16 cellular contexts compared by ENCODE assay signal in genomic region chr3:71133874-71134273, GRCh38.
A peak's percentile ranks its signal among the peaks of the same experiment; 100 is the strongest.
DNase-seq lines count a peak whose midpoint lies in the region; ATAC-seq and TF ChIP-seq lines count a peak whose summit lies in the region.
"Had no signal": no experiment of that assay in that cellular context is flagged by ENCODE, and none has a peak within 500 bp of the region (broad histone marks: within the 10 kb centered on the region; RNA-seq: fewer than 3 reads in every experiment).

No MANE protein-coding gene starts in this region.

- H3K27ac Mint-ChIP-seq in activated CD4-positive, alpha-beta memory T cell treated with anti-CD3 and anti-CD28 coated beads for 36 hours, result peak overlapping the region; percentile 70
- no peak overlapping the region for H3K27ac Mint-ChIP-seq in activated CD4-positive, alpha-beta memory T cell treated with anti-CD3 and anti-CD28 coated beads, Interleukin-2, amount 10 ng/mL, durations not matched to agents 7 days and 5 days
- H3K27ac Mint-ChIP-seq in activated B cell treated with CpG ODN at 0.5 μM for 24 hours, result peak overlapping the region; percentile 85
- H3K27ac Mint-ChIP-seq in memory B cell, result peak overlapping the region; percentile 73
- H3K27ac Mint-ChIP-seq: dendritic cell treated with granulocyte-macrophage colony-stimulating factor and Interleukin-4, amounts not matched to agents 40 ng/mL and 50 ng/mL, for 4 days had no signal

- H3K4me3 Mint-ChIP-seq in activated CD4-positive, alpha-beta memory T cell treated with anti-CD3 and anti-CD28 coated beads for 36 hours, result peak overlapping the region; percentile 45
- H3K4me3 Mint-ChIP-seq in activated CD4-positive, alpha-beta memory T cell treated with anti-CD3 and anti-CD28 coated beads, Interleukin-2, amount 10 ng/mL, durations not matched to agents 7 days and 5 days, result no peak overlapping the region
- no peak overlapping the region for H3K4me3 Mint-ChIP-seq in activated B cell treated with CpG ODN at 0.5 μM for 24 hours
- no peak overlapping the region for H3K4me3 Mint-ChIP-seq in memory B cell
- H3K4me3 Mint-ChIP-seq: dendritic cell treated with granulocyte-macrophage colony-stimulating factor and Interleukin-4, amounts not matched to agents 40 ng/mL and 50 ng/mL, for 4 days had no signal

- H3K4me1 ChIP-seq in subcutaneous abdominal adipose tissue (ENCODE audit: control insufficient read depth in 5 of 5, insufficient read depth in 5 of 5, low read length in 5 of 5), result peaks cover 0 to 52% (median 46%) of the 10 kb centered on the region in 5 donors

- H3K9me3 ChIP-seq in subcutaneous abdominal adipose tissue (ENCODE audit: control insufficient read depth in 5 of 5, low read length in 5 of 5), result no peaks in the 10 kb centered on the region
- H3K9me3 ChIP-seq: suprapubic skin had no signal

- POLR2A ChIA-PET in activated CD4-positive, alpha-beta memory T cell treated with anti-CD3 and anti-CD28 coated beads for 36 hours (lab: Charles Lee), result no interaction called here
- POLR2A ChIA-PET in activated CD4-positive, alpha-beta memory T cell treated with anti-CD3 and anti-CD28 coated beads, Interleukin-2, amount 10 ng/mL, durations not matched to agents 7 days and 5 days (lab: Charles Lee), result no interaction called here
- POLR2A ChIA-PET in activated B cell treated with CpG ODN at 0.5 μM for 24 hours (lab: Charles Lee), result interaction anchor here (0.6 to 11.5 kb wide), 2 partner anchors 50 to 128 kb away, joined by 3 to 339 read pairs; no protein-coding TSS in a partner anchor

- peaks cover 1% of the 10 kb centered on the region for H3K36me3 Mint-ChIP-seq in activated CD4-positive, alpha-beta memory T cell treated with anti-CD3 and anti-CD28 coated beads for 36 hours
- peaks cover 2% of the 10 kb centered on the region for H3K36me3 Mint-ChIP-seq in activated CD4-positive, alpha-beta memory T cell treated with anti-CD3 and anti-CD28 coated beads, Interleukin-2, amount 10 ng/mL, durations not matched to agents 7 days and 5 days (ENCODE audit: low read depth)
- H3K36me3 Mint-ChIP-seq in activated B cell treated with CpG ODN at 0.5 μM for 24 hours (ENCODE audit: low read depth), result peaks cover 31% of the 10 kb centered on the region
- H3K36me3 Mint-ChIP-seq in memory B cell, result no peaks in the 10 kb centered on the region

- ATAC-seq in activated B cell treated with CpG ODN at 0.5 μM for 24 hours (ENCODE audit: low read depth) (no peak), memory B cell (ENCODE audit: low read depth) (no peak)

- peak overlapping the region in 1 of 5 donors; percentile 2 for H3K9ac ChIP-seq in subcutaneous abdominal adipose tissue (ENCODE audit: low read length in 5 of 5)

- DNase-seq in activated CD4-positive, alpha-beta memory T cell treated with anti-CD3 and anti-CD28 coated beads for 36 hours, result no peak
- no peak for DNase-seq in activated CD4-positive, alpha-beta memory T cell treated with anti-CD3 and anti-CD28 coated beads, Interleukin-2, amount 10 ng/mL, durations not matched to agents 7 days and 5 days
- DNase-seq in activated B cell treated with CpG ODN at 0.5 μM for 24 hours, result no peak
- no peak for DNase-seq in memory B cell (ENCODE audit: low spot score in 2 of 2)
- DNase-seq in NCI-H146 treated with DMSO at 0.1 percent for 48 hours (lab: John Stamatoyannopoulos, UW; ENCODE audit: unreplicated experiment), result no peak
- DNase-seq in iPS-NIHi7 (ENCODE audit: extremely low spot score), result no peak
- no peak for DNase-seq in glomerular visceral epithelial cell (ENCODE audit: extremely low spot score)
- DNase-seq: activated CD4-positive, alpha-beta T cell treated with anti-CD3 and anti-CD28 coated beads for 4 hours; activated naive CD4-positive, alpha-beta T cell; KBM-7; NCI-H1694; NK-92 treated with Interleukin-12 subunit alpha and Interleukin-12 subunit beta, amount 100 ng/mL, for 24 hours; stimulated activated CD4-positive, alpha-beta T cell treated with anti-CD3 and anti-CD28 coated beads, Interleukin-4, amount 100 ng/mL, for 24 hours had no signal

- TF ChIP-seq CTCF in activated B cell treated with CpG ODN at 0.5 μM for 24 hours (IDR thresholded peaks at IDR 0.05), result no peak

- intact Hi-C loops in activated CD4-positive, alpha-beta memory T cell treated with anti-CD3 and anti-CD28 coated beads for 36 hours (cut with micrococcal nuclease), result no loop called here
- intact Hi-C loops in activated B cell treated with CpG ODN at 0.5 μM for 24 hours (cut with micrococcal nuclease), result loop anchor here (5.0 kb wide), 1 partner anchor 378 kb away; no protein-coding TSS in a partner anchor

- peaks cover 53% of the 10 kb centered on the region for H3K4me1 Mint-ChIP-seq in activated CD4-positive, alpha-beta memory T cell treated with anti-CD3 and anti-CD28 coated beads for 36 hours (ENCODE audit: low read depth)
- H3K4me1 Mint-ChIP-seq in activated CD4-positive, alpha-beta memory T cell treated with anti-CD3 and anti-CD28 coated beads, Interleukin-2, amount 10 ng/mL, durations not matched to agents 7 days and 5 days, result peaks cover 29% of the 10 kb centered on the region
- peaks cover 67% of the 10 kb centered on the region for H3K4me1 Mint-ChIP-seq in activated B cell treated with CpG ODN at 0.5 μM for 24 hours
- peaks cover 39% of the 10 kb centered on the region for H3K4me1 Mint-ChIP-seq in memory B cell

- H3K9me3 Mint-ChIP-seq in activated CD4-positive, alpha-beta memory T cell treated with anti-CD3 and anti-CD28 coated beads for 36 hours, result no peaks in the 10 kb centered on the region
- H3K9me3 Mint-ChIP-seq in activated CD4-positive, alpha-beta memory T cell treated with anti-CD3 and anti-CD28 coated beads, Interleukin-2, amount 10 ng/mL, durations not matched to agents 7 days and 5 days, result no peaks in the 10 kb centered on the region
- no peaks in the 10 kb centered on the region for H3K9me3 Mint-ChIP-seq in activated B cell treated with CpG ODN at 0.5 μM for 24 hours
- no peaks in the 10 kb centered on the region for H3K9me3 Mint-ChIP-seq in memory B cell
- H3K9me3 Mint-ChIP-seq: dendritic cell treated with granulocyte-macrophage colony-stimulating factor and Interleukin-4, amounts not matched to agents 40 ng/mL and 50 ng/mL, for 4 days had no signal

- no peaks in the 10 kb centered on the region for H3K36me3 ChIP-seq in subcutaneous abdominal adipose tissue (ENCODE audit: control insufficient read depth in 5 of 5, insufficient read depth in 5 of 5, low read length in 5 of 5)
- H3K36me3 ChIP-seq: suprapubic skin had no signal

- no peaks in the 10 kb centered on the region for H3K27me3 Mint-ChIP-seq in activated CD4-positive, alpha-beta memory T cell treated with anti-CD3 and anti-CD28 coated beads for 36 hours
- H3K27me3 Mint-ChIP-seq in activated CD4-positive, alpha-beta memory T cell treated with anti-CD3 and anti-CD28 coated beads, Interleukin-2, amount 10 ng/mL, durations not matched to agents 7 days and 5 days, result no peaks in the 10 kb centered on the region
- H3K27me3 Mint-ChIP-seq in activated B cell treated with CpG ODN at 0.5 μM for 24 hours, result no peaks in the 10 kb centered on the region
- H3K27me3 Mint-ChIP-seq in memory B cell, result no peaks in the 10 kb centered on the region
- H3K27me3 Mint-ChIP-seq: dendritic cell treated with granulocyte-macrophage colony-stimulating factor and Interleukin-4, amounts not matched to agents 40 ng/mL and 50 ng/mL, for 4 days had no signal

- CTCF ChIA-PET in activated CD4-positive, alpha-beta memory T cell treated with anti-CD3 and anti-CD28 coated beads for 36 hours (lab: Charles Lee), result no interaction called here
- CTCF ChIA-PET in activated CD4-positive, alpha-beta memory T cell treated with anti-CD3 and anti-CD28 coated beads, Interleukin-2, amount 10 ng/mL, durations not matched to agents 7 days and 5 days (lab: Charles Lee), result no interaction called here
- CTCF ChIA-PET in activated B cell treated with CpG ODN at 0.5 μM for 24 hours (lab: Charles Lee), result no interaction called here

- peak overlapping the region in 2 of 5 donors; percentile 4 to 10 for H3K4me3 ChIP-seq in subcutaneous abdominal adipose tissue (ENCODE audit: low read depth in 1 of 5, low read length in 5 of 5)
- H3K4me3 ChIP-seq: suprapubic skin had no signal

- H3K27ac ChIP-seq in subcutaneous abdominal adipose tissue (ENCODE audit: low read depth, low read length), result peak overlapping the region; percentile 66
- H3K27ac ChIP-seq: suprapubic skin had no signal

- no peaks in the 10 kb centered on the region for H3K27me3 ChIP-seq in subcutaneous abdominal adipose tissue (ENCODE audit: control insufficient read depth in 5 of 5, insufficient read depth in 4 of 5, low read length in 5 of 5)
- H3K27me3 ChIP-seq: suprapubic skin had no signal
